6 cellular contexts compared by ENCODE assay signal in genomic region chr12:57129311-57130288, GRCh38. TPM values are rescaled to one million over a fixed set of nuclear protein-coding genes. Genes with fewer than 3 reads are reported as not detected.
A peak's percentile ranks its signal among the peaks of the same experiment; 100 is the strongest.
DNase-seq lines count a peak whose midpoint lies in the region; ATAC-seq and TF ChIP-seq lines count a peak whose summit lies in the region.

No MANE protein-coding gene starts in this region.

- ATAC-seq in HG02623 (IDR thresholded peaks at IDR 0.05; ENCODE audit: unreplicated experiment): no peak

- TF ChIP-seq CTCF in dorsolateral prefrontal cortex (IDR thresholded peaks at IDR 0.05 in 54 of 56, conservative IDR thresholded peaks at IDR 0.05 in 2 of 56; ENCODE audit: low read depth in 1 of 56, partially characterized antibody in 56 of 56): no peak

- DNase-seq in LHCN-M2 (ENCODE audit: low read depth) (peak; percentile 70), dorsolateral prefrontal cortex (peak in 1 of 10 donors; percentile 41), posterior vena cava (ENCODE audit: low spot score) (peak; percentile 88), OCI-M2 (lab: John Stamatoyannopoulos, UW; ENCODE audit: unreplicated experiment) (no peak)
- DNase-seq in stimulated activated naive CD4-positive, alpha-beta T cell (lab: John Stamatoyannopoulos, UW): no peak

- peak overlapping the region in 58 of 59 donors; percentile 6 to 99 (median 94) for H3K27ac ChIP-seq in dorsolateral prefrontal cortex

- peak overlapping the region; percentile 58 to 99 (median 88) for H3K4me3 ChIP-seq in dorsolateral prefrontal cortex

- intact Hi-C loops in dorsolateral prefrontal cortex (cut with DNase I): loop anchor here in 1 of 2 donors (5.0 kb wide), 1 partner anchor 113 kb away; no protein-coding TSS in a partner anchor
- intact Hi-C loops in posterior vena cava (cut with DNase I): no loop called here

- no peaks in the 10 kb centered on the region for H3K27me3 ChIP-seq in dorsolateral prefrontal cortex

RNA-seq across cellular contexts. Expression of gene LRP1, which starts 1.3 kb away (rescaled TPM):
- total RNA-seq in LHCN-M2 (2014; rRNA removed) (89.0 and 99.6 TPM in 2 replicates), dorsolateral prefrontal cortex (100 to 1,000 TPM; 152 to 428 (median 234) TPM), posterior vena cava (100 to 1,000 TPM; 465 to 757 TPM)
- polyA plus RNA-seq in LHCN-M2 (2012): 191 TPM

RNA-seq across cellular contexts. Expression of gene LRP1-AS, which starts 17.8 kb away (rescaled TPM):
- total RNA-seq in LHCN-M2 (2014; rRNA removed) (not detected in 2 replicates), dorsolateral prefrontal cortex (under 1 TPM in 2 of 120 experiments, not detected in 118; 0.76 to 0.81 TPM), posterior vena cava (not detected)
- polyA plus RNA-seq in LHCN-M2 (2012): not detected

RNA-seq across cellular contexts. Expression of gene STAT6, which starts 18.4 kb away (rescaled TPM):
- total RNA-seq in LHCN-M2 (2014; rRNA removed) (82.6 and 89.3 TPM in 2 replicates), dorsolateral prefrontal cortex (10 to 100 TPM; 30.1 to 85.6 (median 49.8) TPM), posterior vena cava (100 to 1,000 TPM; 162 to 201 TPM)
- polyA plus RNA-seq in LHCN-M2 (2012): 67.0 TPM

RNA-seq across cellular contexts. Expression of gene NAB2, which starts 40.7 kb away (rescaled TPM):
- 53.8 and 55.9 TPM in 2 replicates for total RNA-seq in LHCN-M2 (2014; rRNA removed)
- 42.8 TPM for polyA plus RNA-seq in LHCN-M2 (2012)
- 10 to 100 TPM; 15.3 to 64.0 (median 32.6) TPM for total RNA-seq in dorsolateral prefrontal cortex
- total RNA-seq in posterior vena cava: 10 to 100 TPM; 27.0 to 36.3 TPM

RNA-seq across cellular contexts. Expression of gene NEMP1, which starts 51.0 kb away (rescaled TPM):
- 29.3 and 37.3 TPM in 2 replicates for total RNA-seq in LHCN-M2 (2014; rRNA removed)
- 6.9 TPM for polyA plus RNA-seq in LHCN-M2 (2012)
- total RNA-seq in dorsolateral prefrontal cortex: 10 to 100 TPM in 52 of 120 experiments, 1 to 10 TPM in 68; 5.4 to 18.4 (median 9.6) TPM
- 10 to 100 TPM in 1 of 2 donors, 1 to 10 TPM in 1; 8.8 to 12.4 TPM for total RNA-seq in posterior vena cava

Comparison
In these comparisons a context has a peak if more than half of its experiments do, and no peak if none do; other contexts are left out.
1. DNase-seq: peak in LHCN-M2 (single experiment) and posterior vena cava (single experiment); none in OCI-M2 (single experiment) and stimulated activated naive CD4-positive, alpha-beta T cell (0 of 6).